In the genomic region with DNA sequence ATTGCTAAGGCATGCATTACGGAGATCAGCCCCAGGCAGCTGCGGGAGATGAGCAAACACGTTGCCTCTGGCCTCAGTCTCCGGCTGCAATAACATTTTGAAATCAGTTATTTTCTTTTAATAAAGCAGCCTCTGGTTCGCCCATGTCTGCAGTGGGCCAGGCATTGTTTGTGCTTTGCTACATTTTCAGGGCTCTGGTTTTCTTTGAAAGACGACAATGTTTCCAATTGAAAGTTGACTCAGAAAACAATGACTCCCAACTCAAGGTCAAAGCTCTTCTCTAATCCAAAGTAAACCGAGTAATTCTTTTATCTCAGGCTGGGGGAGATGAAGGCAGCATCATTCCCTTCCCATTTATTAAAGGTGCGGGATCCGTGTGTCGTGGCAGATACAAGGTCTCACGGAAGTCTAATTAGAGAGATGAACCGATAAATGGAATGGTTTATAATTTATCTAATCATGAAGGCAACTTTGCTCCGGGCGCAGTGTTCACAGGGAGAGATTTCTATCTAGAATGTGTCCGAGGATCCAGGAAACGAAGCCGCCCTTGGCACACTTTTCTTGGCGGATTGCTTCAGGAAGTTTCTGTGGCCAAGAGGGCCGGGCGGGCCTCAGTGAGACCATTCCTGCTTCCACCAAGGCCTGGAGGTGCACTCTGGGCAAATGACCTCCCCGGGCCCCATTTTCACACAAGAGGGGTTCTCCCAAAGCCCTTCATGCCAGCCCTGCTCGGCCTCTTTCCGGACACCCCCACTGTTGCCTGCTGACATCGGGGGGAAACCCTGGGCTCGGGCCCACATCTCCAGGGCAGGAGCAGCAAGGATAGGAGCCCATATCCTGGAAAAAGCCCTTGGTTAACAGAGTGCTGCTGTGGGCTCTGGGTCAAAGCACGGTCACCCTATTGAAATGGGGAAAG, we compare ENCODE assay signal across 25 cellular contexts.
A peak's percentile ranks its signal among the peaks of the same experiment; 100 is the strongest.
DNase-seq lines count a peak whose midpoint lies in the region; ATAC-seq and TF ChIP-seq lines count a peak whose summit lies in the region.
"Had no signal": no experiment of that assay in that cellular context is flagged by ENCODE, and none has a peak within 500 bp of the region (broad histone marks: within the 10 kb centered on the region; RNA-seq: fewer than 3 reads in every experiment).

No MANE protein-coding gene starts in this region.

- ATAC-seq in lower lobe of right lung (no peak), HG03135 (IDR thresholded peaks at IDR 0.05; ENCODE audit: unreplicated experiment) (no peak), GM18867 (IDR thresholded peaks at IDR 0.05; ENCODE audit: unreplicated experiment) (no peak)
- ATAC-seq: stimulated activated naive CD8-positive, alpha-beta T cell treated with anti-CD3 and anti-CD28 coated beads, Interleukin-15, amount 100 ng/mL, for 72 hours had no signal

- POLR2A ChIA-PET in activated CD4-positive, alpha-beta memory T cell treated with anti-CD3 and anti-CD28 coated beads, Interleukin-2, amount 10 ng/mL, durations not matched to agents 7 days and 5 days (lab: Charles Lee): no interaction called here
- POLR2A ChIA-PET in activated CD4-positive, alpha-beta memory T cell treated with anti-CD3 and anti-CD28 coated beads for 36 hours (lab: Charles Lee): no interaction called here

- DNase-seq in activated CD4-positive, alpha-beta memory T cell treated with anti-CD3 and anti-CD28 coated beads, Interleukin-2, amount 10 ng/mL, durations not matched to agents 7 days and 5 days: peak; percentile 2
- DNase-seq in activated CD4-positive, alpha-beta memory T cell treated with anti-CD3 and anti-CD28 coated beads for 36 hours: no peak
- DNase-seq in esophagus muscularis mucosa (ENCODE audit: extremely low spot score) (peak; percentile 89), lower lobe of right lung (peak; percentile 49), tibial artery (peak; percentile 33 to 70), HT-29 (ENCODE audit: low spot score) (no peak)
- DNase-seq: 8988T; activated CD4-positive, alpha-beta T cell treated with anti-CD3 and anti-CD28 coated beads, Interleukin-2, amount 50 U/mL, for 1 hour; activated naive CD4-positive, alpha-beta T cell treated with anti-CD3 and anti-CD28 coated beads, Interleukin-2, amount 10 ng/mL, durations not matched to agents 7 days and 5 days; cerebellar nuclear complex; DND-41; effector memory CD4-positive, alpha-beta T cell; glutamatergic neuron; MV-4-11; naive B cell; NCI-H187; NCI-H345; NCI-H82; stimulated activated CD4-positive, alpha-beta T cell treated with anti-CD3 and anti-CD28 coated beads, Interleukin-1b, Interleukin-23, amount 100 ng/mL, for 48 hours; stimulated activated naive CD8-positive, alpha-beta T cell treated with anti-CD3 and anti-CD28 coated beads, Interleukin-15, amount 100 ng/mL, for 72 hours had no signal

- no peaks in the 10 kb centered on the region for H3K9me3 Mint-ChIP-seq in activated CD4-positive, alpha-beta memory T cell treated with anti-CD3 and anti-CD28 coated beads, Interleukin-2, amount 10 ng/mL, durations not matched to agents 7 days and 5 days
- H3K9me3 Mint-ChIP-seq in activated CD4-positive, alpha-beta memory T cell treated with anti-CD3 and anti-CD28 coated beads for 36 hours: no peaks in the 10 kb centered on the region
- H3K9me3 Mint-ChIP-seq: activated naive CD4-positive, alpha-beta T cell treated with anti-CD3 and anti-CD28 coated beads, Interleukin-2, amount 10 ng/mL, durations not matched to agents 7 days and 5 days; naive B cell; stimulated activated naive CD8-positive, alpha-beta T cell treated with anti-CD3 and anti-CD28 coated beads, Interleukin-15, amount 100 ng/mL, for 72 hours; T-helper 1 cell treated with Interleukin-12 subunit alpha and Interleukin-12 subunit beta and Interleukin-4 antibody, amounts not matched to agents 30 μg/mL and 1 μg/mL, for 36 hours had no signal

- H3K4me1 ChIP-seq in esophagus muscularis mucosa (peaks cover 0 to 20% (median 3%) of the 10 kb centered on the region in 4 donors), lower lobe of right lung (peaks cover 19% of the 10 kb centered on the region), tibial artery (peaks cover 0 to 49% (median 45%) of the 10 kb centered on the region in 4 donors)

- H3K27me3 Mint-ChIP-seq in activated CD4-positive, alpha-beta memory T cell treated with anti-CD3 and anti-CD28 coated beads, Interleukin-2, amount 10 ng/mL, durations not matched to agents 7 days and 5 days: no peaks in the 10 kb centered on the region
- H3K27me3 Mint-ChIP-seq in activated CD4-positive, alpha-beta memory T cell treated with anti-CD3 and anti-CD28 coated beads for 36 hours: peaks cover 3% of the 10 kb centered on the region
- H3K27me3 Mint-ChIP-seq: activated naive CD4-positive, alpha-beta T cell treated with anti-CD3 and anti-CD28 coated beads, Interleukin-2, amount 10 ng/mL, durations not matched to agents 7 days and 5 days; stimulated activated naive CD8-positive, alpha-beta T cell treated with anti-CD3 and anti-CD28 coated beads, Interleukin-15, amount 100 ng/mL, for 72 hours had no signal

- H3K9me3 ChIP-seq in esophagus muscularis mucosa (no peaks in the 10 kb centered on the region), lower lobe of right lung (no peaks in the 10 kb centered on the region), tibial artery (no peaks in the 10 kb centered on the region)
- H3K9me3 ChIP-seq: ovary had no signal

- intact Hi-C loops in activated CD4-positive, alpha-beta memory T cell treated with anti-CD3 and anti-CD28 coated beads for 36 hours (cut with micrococcal nuclease): no loop called here
- intact Hi-C loops in esophagus muscularis mucosa (cut with DNase I): no loop called here
- intact Hi-C loops in lower lobe of right lung (cut with DNase I): no loop called here
- intact Hi-C loops in tibial artery (cut with DNase I; ENCODE audit: low total_unique reads): no loop called here

- H3K36me3 ChIP-seq in esophagus muscularis mucosa (no peaks in the 10 kb centered on the region), lower lobe of right lung (no peaks in the 10 kb centered on the region), tibial artery (no peaks in the 10 kb centered on the region)
- H3K36me3 ChIP-seq: ovary had no signal

- 74% methylated on average over 26 of the region's 26 CpGs for WGBS in esophagus muscularis mucosa

- H3K4me1 Mint-ChIP-seq in activated CD4-positive, alpha-beta memory T cell treated with anti-CD3 and anti-CD28 coated beads, Interleukin-2, amount 10 ng/mL, durations not matched to agents 7 days and 5 days: no peaks in the 10 kb centered on the region
- H3K4me1 Mint-ChIP-seq in activated CD4-positive, alpha-beta memory T cell treated with anti-CD3 and anti-CD28 coated beads for 36 hours (ENCODE audit: low read depth): no peaks in the 10 kb centered on the region
- H3K4me1 Mint-ChIP-seq: activated naive CD4-positive, alpha-beta T cell treated with anti-CD3 and anti-CD28 coated beads, Interleukin-2, amount 10 ng/mL, durations not matched to agents 7 days and 5 days; naive B cell; stimulated activated naive CD8-positive, alpha-beta T cell treated with anti-CD3 and anti-CD28 coated beads, Interleukin-15, amount 100 ng/mL, for 72 hours had no signal

- TF ChIP-seq POLR2A in esophagus muscularis mucosa (IDR thresholded peaks at IDR 0.05; ENCODE audit: low read depth): no peak

- CTCF ChIA-PET in activated CD4-positive, alpha-beta memory T cell treated with anti-CD3 and anti-CD28 coated beads, Interleukin-2, amount 10 ng/mL, durations not matched to agents 7 days and 5 days (lab: Charles Lee): no interaction called here
- CTCF ChIA-PET in activated CD4-positive, alpha-beta memory T cell treated with anti-CD3 and anti-CD28 coated beads for 36 hours (lab: Charles Lee): no interaction called here

- no peak overlapping the region for H3K4me3 ChIP-seq in esophagus muscularis mucosa
- H3K4me3 ChIP-seq in lower lobe of right lung: no peak overlapping the region
- H3K4me3 ChIP-seq in tibial artery: no peak overlapping the region
- H3K4me3 ChIP-seq: ovary had no signal

- H3K4me3 Mint-ChIP-seq in activated CD4-positive, alpha-beta memory T cell treated with anti-CD3 and anti-CD28 coated beads, Interleukin-2, amount 10 ng/mL, durations not matched to agents 7 days and 5 days: no peak overlapping the region
- no peak overlapping the region for H3K4me3 Mint-ChIP-seq in activated CD4-positive, alpha-beta memory T cell treated with anti-CD3 and anti-CD28 coated beads for 36 hours
- H3K4me3 Mint-ChIP-seq: activated naive CD4-positive, alpha-beta T cell treated with anti-CD3 and anti-CD28 coated beads, Interleukin-2, amount 10 ng/mL, durations not matched to agents 7 days and 5 days; naive B cell; stimulated activated naive CD8-positive, alpha-beta T cell treated with anti-CD3 and anti-CD28 coated beads, Interleukin-15, amount 100 ng/mL, for 72 hours; T-helper 1 cell treated with Interleukin-12 subunit alpha and Interleukin-12 subunit beta and Interleukin-4 antibody, amounts not matched to agents 30 μg/mL and 1 μg/mL, for 36 hours had no signal

- H3K27ac ChIP-seq in esophagus muscularis mucosa (replicated peaks in 1 of 4) (peak overlapping the region in 1 of 4 donors; percentile 54), lower lobe of right lung (peak overlapping the region; percentile 83), tibial artery (peak overlapping the region; percentile 36 to 71)
- H3K27ac ChIP-seq: KMS-11, ovary had no signal

- TF ChIP-seq EP300 in esophagus muscularis mucosa (IDR thresholded peaks at IDR 0.05): no peak

- H3K27ac Mint-ChIP-seq in activated CD4-positive, alpha-beta memory T cell treated with anti-CD3 and anti-CD28 coated beads, Interleukin-2, amount 10 ng/mL, durations not matched to agents 7 days and 5 days: no peak overlapping the region
- no peak overlapping the region for H3K27ac Mint-ChIP-seq in activated CD4-positive, alpha-beta memory T cell treated with anti-CD3 and anti-CD28 coated beads for 36 hours
- H3K27ac Mint-ChIP-seq: activated naive CD4-positive, alpha-beta T cell treated with anti-CD3 and anti-CD28 coated beads, Interleukin-2, amount 10 ng/mL, durations not matched to agents 7 days and 5 days; T-helper 1 cell treated with Interleukin-12 subunit alpha and Interleukin-12 subunit beta and Interleukin-4 antibody, amounts not matched to agents 30 μg/mL and 1 μg/mL, for 36 hours had no signal

- TF ChIP-seq CTCF in esophagus muscularis mucosa (IDR thresholded peaks at IDR 0.05) (no peak), lower lobe of right lung (IDR thresholded peaks at IDR 0.05) (no peak), tibial artery (IDR thresholded peaks at IDR 0.05) (no peak)

- peaks cover 0 to 40% (median 0%) of the 10 kb centered on the region in 4 donors for H3K27me3 ChIP-seq in esophagus muscularis mucosa
- H3K27me3 ChIP-seq in lower lobe of right lung (ENCODE audit: low read depth): peaks cover 14% of the 10 kb centered on the region
- H3K27me3 ChIP-seq in tibial artery: no peaks in the 10 kb centered on the region
- H3K27me3 ChIP-seq: ovary had no signal

- no peaks in the 10 kb centered on the region for H3K36me3 Mint-ChIP-seq in activated CD4-positive, alpha-beta memory T cell treated with anti-CD3 and anti-CD28 coated beads, Interleukin-2, amount 10 ng/mL, durations not matched to agents 7 days and 5 days (ENCODE audit: low read depth)
- no peaks in the 10 kb centered on the region for H3K36me3 Mint-ChIP-seq in activated CD4-positive, alpha-beta memory T cell treated with anti-CD3 and anti-CD28 coated beads for 36 hours
- H3K36me3 Mint-ChIP-seq: activated naive CD4-positive, alpha-beta T cell treated with anti-CD3 and anti-CD28 coated beads, Interleukin-2, amount 10 ng/mL, durations not matched to agents 7 days and 5 days; naive B cell had no signal

Comparison
In these comparisons a context has a peak if more than half of its experiments do, and no peak if none do; other contexts are left out.
1. DNase-seq: peak in activated CD4-positive, alpha-beta memory T cell treated with anti-CD3 and anti-CD28 coated beads, Interleukin-2, amount 10 ng/mL, durations not matched to agents 7 days and 5 days (single experiment), esophagus muscularis mucosa (single experiment), lower lobe of right lung (single experiment) and tibial artery (2 of 2); none in activated CD4-positive, alpha-beta memory T cell treated with anti-CD3 and anti-CD28 coated beads for 36 hours (single experiment) and HT-29 (single experiment).